Comparison of ENCODE assay signal across 8 cellular contexts in genomic region chr7:92691578-92691977, GRCh38.
DNase-seq lines count a peak whose midpoint lies in the region; ATAC-seq and TF ChIP-seq lines count a peak whose summit lies in the region.

No MANE protein-coding gene starts in this region.

- DNase-seq in activated CD4-positive, alpha-beta T cell treated with anti-CD3 and anti-CD28 coated beads, Interleukin-2, amount 10 ng/mL, durations not matched to agents 24 days and 14 days, result peak; percentile 83
- no peak for DNase-seq in activated CD4-positive, alpha-beta T cell treated with anti-CD3 and anti-CD28 coated beads for 48 hours
- DNase-seq in Jurkat, Clone E6-1 (ENCODE audit: low read depth, low spot score), result peak; percentile 92
- peak; percentile 41 for DNase-seq in SHP77 treated with DMSO at 0.1 percent for 48 hours (lab: John Stamatoyannopoulos, UW)
- no peak for DNase-seq in dorsolateral prefrontal cortex
- no peak for DNase-seq in natural killer cell treated with Interleukin-12 subunit alpha and Interleukin-12 subunit beta and Interleukin-15 and Interleukin-18, amount 100 ng/mL, for 72 hours (ENCODE audit: low spot score)

- H3K4me3 Mint-ChIP-seq in activated CD4-positive, alpha-beta T cell treated with anti-CD3 and anti-CD28 coated beads, Interleukin-2, amount 10 ng/mL, durations not matched to agents 24 days and 14 days, result peak overlapping the region; percentile 56
- peak overlapping the region; percentile 47 for H3K4me3 Mint-ChIP-seq in natural killer cell treated with Interleukin-12 subunit alpha and Interleukin-12 subunit beta and Interleukin-15 and Interleukin-18, amount 100 ng/mL, for 72 hours
- no peak overlapping the region for H3K4me3 Mint-ChIP-seq in stimulated activated memory B cell treated with anti-CD40 and anti-IgM and Interleukin-4, amounts not matched to agents 10 μg/mL and 1 μg/mL and 100 μg/mL, for 72 hours

- H3K27ac Mint-ChIP-seq in activated CD4-positive, alpha-beta T cell treated with anti-CD3 and anti-CD28 coated beads, Interleukin-2, amount 10 ng/mL, durations not matched to agents 24 days and 14 days, result peak overlapping the region; percentile 87
- peak overlapping the region; percentile 90 to 94 for H3K27ac Mint-ChIP-seq in natural killer cell treated with Interleukin-12 subunit alpha and Interleukin-12 subunit beta and Interleukin-15 and Interleukin-18, amount 100 ng/mL, for 72 hours
- no peak overlapping the region for H3K27ac Mint-ChIP-seq in stimulated activated memory B cell treated with anti-CD40 and anti-IgM and Interleukin-4, amounts not matched to agents 10 μg/mL and 1 μg/mL and 100 μg/mL, for 72 hours

- H3K27ac ChIP-seq in dorsolateral prefrontal cortex, result peak overlapping the region in 6 of 59 donors; percentile 10 to 50 (median 36)

- peak; percentile 69 for ATAC-seq in GM21526 (IDR thresholded peaks at IDR 0.05; ENCODE audit: low FRiP score, unreplicated experiment)
- ATAC-seq in natural killer cell treated with Interleukin-12 subunit alpha and Interleukin-12 subunit beta and Interleukin-15 and Interleukin-18, amount 100 ng/mL, for 72 hours, result peak; percentile 75 to 81
- ATAC-seq in stimulated activated memory B cell treated with anti-CD40 and anti-IgM and Interleukin-4, amounts not matched to agents 10 μg/mL and 1 μg/mL and 100 μg/mL, for 72 hours, result no peak

- H3K4me1 Mint-ChIP-seq in activated CD4-positive, alpha-beta T cell treated with anti-CD3 and anti-CD28 coated beads, Interleukin-2, amount 10 ng/mL, durations not matched to agents 24 days and 14 days, result peaks cover 68% of the 10 kb centered on the region
- peaks cover 68 to 75% of the 10 kb centered on the region in 2 donors for H3K4me1 Mint-ChIP-seq in natural killer cell treated with Interleukin-12 subunit alpha and Interleukin-12 subunit beta and Interleukin-15 and Interleukin-18, amount 100 ng/mL, for 72 hours (ENCODE audit: low read depth in 2 of 2)
- no peaks in the 10 kb centered on the region for H3K4me1 Mint-ChIP-seq in stimulated activated memory B cell treated with anti-CD40 and anti-IgM and Interleukin-4, amounts not matched to agents 10 μg/mL and 1 μg/mL and 100 μg/mL, for 72 hours

- peaks cover 10% of the 10 kb centered on the region for H3K9me3 Mint-ChIP-seq in activated CD4-positive, alpha-beta T cell treated with anti-CD3 and anti-CD28 coated beads, Interleukin-2, amount 10 ng/mL, durations not matched to agents 24 days and 14 days
- H3K9me3 Mint-ChIP-seq in natural killer cell treated with Interleukin-12 subunit alpha and Interleukin-12 subunit beta and Interleukin-15 and Interleukin-18, amount 100 ng/mL, for 72 hours, result no peaks in the 10 kb centered on the region
- no peaks in the 10 kb centered on the region for H3K9me3 Mint-ChIP-seq in stimulated activated memory B cell treated with anti-CD40 and anti-IgM and Interleukin-4, amounts not matched to agents 10 μg/mL and 1 μg/mL and 100 μg/mL, for 72 hours

- intact Hi-C loops in activated CD4-positive, alpha-beta T cell treated with anti-CD3 and anti-CD28 coated beads, Interleukin-2, amount 10 ng/mL, durations not matched to agents 24 days and 14 days (cut with micrococcal nuclease), result loop anchor here (1.0 to 2.0 kb wide), 4 partner anchors 142 to 365 kb away; no protein-coding TSS in a partner anchor
- intact Hi-C loops in dorsolateral prefrontal cortex (cut with DNase I), result loop anchor here (5.0 to 10.0 kb wide), 2 partner anchors 141 to 293 kb away; no protein-coding TSS in a partner anchor

- H3K36me3 Mint-ChIP-seq in activated CD4-positive, alpha-beta T cell treated with anti-CD3 and anti-CD28 coated beads, Interleukin-2, amount 10 ng/mL, durations not matched to agents 24 days and 14 days (ENCODE audit: low read depth), result peaks cover 64% of the 10 kb centered on the region
- H3K36me3 Mint-ChIP-seq in natural killer cell treated with Interleukin-12 subunit alpha and Interleukin-12 subunit beta and Interleukin-15 and Interleukin-18, amount 100 ng/mL, for 72 hours, result peaks cover 50% of the 10 kb centered on the region
- no peaks in the 10 kb centered on the region for H3K36me3 Mint-ChIP-seq in stimulated activated memory B cell treated with anti-CD40 and anti-IgM and Interleukin-4, amounts not matched to agents 10 μg/mL and 1 μg/mL and 100 μg/mL, for 72 hours

- peak; percentile 36 to 78 (median 62) for TF ChIP-seq CTCF in dorsolateral prefrontal cortex (IDR thresholded peaks at IDR 0.05 in 54 of 56, conservative IDR thresholded peaks at IDR 0.05 in 2 of 56; ENCODE audit: low read depth in 1 of 56, partially characterized antibody in 56 of 56)

- no peaks in the 10 kb centered on the region for H3K27me3 Mint-ChIP-seq in activated CD4-positive, alpha-beta T cell treated with anti-CD3 and anti-CD28 coated beads, Interleukin-2, amount 10 ng/mL, durations not matched to agents 24 days and 14 days
- H3K27me3 Mint-ChIP-seq in natural killer cell treated with Interleukin-12 subunit alpha and Interleukin-12 subunit beta and Interleukin-15 and Interleukin-18, amount 100 ng/mL, for 72 hours, result no peaks in the 10 kb centered on the region
- no peaks in the 10 kb centered on the region for H3K27me3 Mint-ChIP-seq in stimulated activated memory B cell treated with anti-CD40 and anti-IgM and Interleukin-4, amounts not matched to agents 10 μg/mL and 1 μg/mL and 100 μg/mL, for 72 hours

- no peak overlapping the region for H3K4me3 ChIP-seq in Jurkat, Clone E6-1 (ENCODE audit: low read length)
- no peak overlapping the region for H3K4me3 ChIP-seq in dorsolateral prefrontal cortex

- no peaks in the 10 kb centered on the region for H3K27me3 ChIP-seq in dorsolateral prefrontal cortex

Comparison
In these comparisons a context has a peak if more than half of its experiments do, and no peak if none do; other contexts are left out.
1. DNase-seq: peak in activated CD4-positive, alpha-beta T cell treated with anti-CD3 and anti-CD28 coated beads, Interleukin-2, amount 10 ng/mL, durations not matched to agents 24 days and 14 days (single experiment), Jurkat, Clone E6-1 (single experiment) and SHP77 treated with DMSO at 0.1 percent for 48 hours (single experiment); none in activated CD4-positive, alpha-beta T cell treated with anti-CD3 and anti-CD28 coated beads for 48 hours (single experiment), dorsolateral prefrontal cortex (0 of 10) and natural killer cell treated with Interleukin-12 subunit alpha and Interleukin-12 subunit beta and Interleukin-15 and Interleukin-18, amount 100 ng/mL, for 72 hours (single experiment).